Comparison of ENCODE assay signal across 9 cellular contexts in the genomic region with DNA sequence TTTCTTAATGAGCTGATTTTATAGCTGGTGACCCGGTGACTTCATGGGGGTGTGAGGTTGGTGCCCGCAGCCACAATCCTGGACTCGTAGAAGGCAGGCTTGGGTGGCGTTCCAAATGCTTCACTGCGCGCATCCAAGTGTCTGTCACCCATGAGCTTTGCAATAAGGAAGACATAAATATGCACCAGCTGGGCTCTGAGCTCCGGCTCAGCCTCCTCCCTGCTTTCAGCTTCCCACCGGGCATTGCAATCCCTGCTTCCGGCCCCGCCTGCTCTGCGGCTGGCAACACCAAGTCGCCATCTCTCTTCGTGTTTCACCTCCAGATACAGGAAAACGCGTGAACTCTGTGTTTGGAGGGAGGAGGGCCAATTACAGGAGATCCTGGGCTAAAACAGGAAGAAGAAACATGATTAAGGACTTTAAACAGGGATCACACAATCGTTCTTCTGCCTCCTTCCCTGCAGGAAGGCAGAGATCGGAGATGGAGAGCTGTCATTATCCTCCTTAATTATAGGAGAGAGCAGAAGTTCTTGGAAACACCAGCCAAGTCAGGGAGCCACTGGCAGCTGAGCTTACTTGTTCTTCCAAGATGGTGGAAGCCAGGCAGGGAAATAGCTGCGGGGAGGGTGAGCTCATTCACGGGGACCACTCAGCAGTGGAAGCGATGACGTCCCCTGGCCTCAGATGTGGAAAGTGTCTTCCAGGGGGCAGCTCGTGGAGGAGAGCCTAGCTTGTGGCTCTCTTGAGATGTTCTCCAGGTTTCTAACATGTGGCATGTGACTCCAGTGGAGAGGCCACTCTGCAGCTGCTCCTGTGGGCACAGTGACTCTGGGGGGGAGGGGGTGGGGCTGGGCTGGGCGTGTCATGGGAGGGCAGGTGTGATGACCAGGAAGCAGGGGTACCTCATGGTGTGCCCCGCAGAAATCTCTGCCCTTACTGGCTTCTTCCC.
DNase-seq lines count a peak whose midpoint lies in the region; ATAC-seq and TF ChIP-seq lines count a peak whose summit lies in the region.
"Had no signal": no experiment of that assay in that cellular context is flagged by ENCODE, and none has a peak within 500 bp of the region (broad histone marks: within the 10 kb centered on the region; RNA-seq: fewer than 3 reads in every experiment).

No MANE protein-coding gene starts in this region.

- H3K4me1 Mint-ChIP-seq in activated CD4-positive, alpha-beta memory T cell treated with anti-CD3 and anti-CD28 coated beads for 36 hours (ENCODE audit: low read depth), result peaks cover 18% of the 10 kb centered on the region

- peak overlapping the region; percentile 81 for H3K27ac ChIP-seq in left ventricle myocardium inferior (replicated peaks)

- no peak overlapping the region for H3K4me3 Mint-ChIP-seq in activated CD4-positive, alpha-beta memory T cell treated with anti-CD3 and anti-CD28 coated beads for 36 hours

- H3K36me3 ChIP-seq in left ventricle myocardium inferior (no peaks in the 10 kb centered on the region), HAP-1 (replicated peaks) (no peaks in the 10 kb centered on the region)

- H3K4me1 ChIP-seq in left ventricle myocardium inferior (peaks cover 20% of the 10 kb centered on the region), HAP-1 (peaks cover 16% of the 10 kb centered on the region)

- intact Hi-C loops in left ventricle myocardium inferior (cut with micrococcal nuclease), result no loop called here
- intact Hi-C loops in activated CD4-positive, alpha-beta memory T cell treated with anti-CD3 and anti-CD28 coated beads for 36 hours (cut with micrococcal nuclease), result no loop called here

- no peak overlapping the region for H3K27ac Mint-ChIP-seq in activated CD4-positive, alpha-beta memory T cell treated with anti-CD3 and anti-CD28 coated beads for 36 hours

- no peaks in the 10 kb centered on the region for H3K27me3 Mint-ChIP-seq in activated CD4-positive, alpha-beta memory T cell treated with anti-CD3 and anti-CD28 coated beads for 36 hours

- H3K9me3 ChIP-seq in left ventricle myocardium inferior (replicated peaks), result no peaks in the 10 kb centered on the region
- H3K9me3 ChIP-seq in HAP-1, result no peaks in the 10 kb centered on the region

- CTCF ChIA-PET in activated CD4-positive, alpha-beta memory T cell treated with anti-CD3 and anti-CD28 coated beads for 36 hours (lab: Charles Lee), result interaction anchor here (0.7 to 2.4 kb wide), 3 partner anchors 172 to 220 kb away, joined by 3 to 8 read pairs (median 3); no protein-coding TSS in a partner anchor

- no peaks in the 10 kb centered on the region for H3K36me3 Mint-ChIP-seq in activated CD4-positive, alpha-beta memory T cell treated with anti-CD3 and anti-CD28 coated beads for 36 hours

- in situ Hi-C loops in HAP-1 (cut with MboI; ENCODE audit: low sequenced_read_pairs), result no loop called here

- no peaks in the 10 kb centered on the region for H3K27me3 ChIP-seq in left ventricle myocardium inferior (ENCODE audit: low read depth)
- no peaks in the 10 kb centered on the region for H3K27me3 ChIP-seq in HAP-1 (ENCODE audit: low read depth)

- peak overlapping the region; percentile 44 for H3K4me3 ChIP-seq in left ventricle myocardium inferior
- H3K4me3 ChIP-seq in HAP-1, result no peak overlapping the region

- POLR2A ChIA-PET in activated CD4-positive, alpha-beta memory T cell treated with anti-CD3 and anti-CD28 coated beads for 36 hours (lab: Charles Lee), result interaction anchor here (0.6 kb wide), 1 partner anchor 11 kb away, joined by 3 read pairs; no protein-coding TSS in a partner anchor

- TF ChIP-seq CTCF in left ventricle myocardium inferior (IDR thresholded peaks at IDR 0.05; ENCODE audit: borderline replicate concordance), result no peak

- peak; percentile 65 for DNase-seq in Ammon's horn (ENCODE audit: low spot score)
- DNase-seq in NCI-H2227 (lab: John Stamatoyannopoulos, UW; ENCODE audit: unreplicated experiment), result peak; percentile 89
- no peak for DNase-seq in left ventricle myocardium inferior
- DNase-seq in NCI-H1048 (lab: John Stamatoyannopoulos, UW), result no peak
- no peak for DNase-seq in HAP-1 (ENCODE audit: low spot score in 2 of 2)
- DNase-seq in activated CD4-positive, alpha-beta memory T cell treated with anti-CD3 and anti-CD28 coated beads for 36 hours, result no peak
- DNase-seq: Karpas-422 had no signal

- H3K9me3 Mint-ChIP-seq in activated CD4-positive, alpha-beta memory T cell treated with anti-CD3 and anti-CD28 coated beads for 36 hours, result no peaks in the 10 kb centered on the region

- ATAC-seq in GM21576 (IDR thresholded peaks at IDR 0.05; ENCODE audit: unreplicated experiment) (peak; percentile 18), GM19455 (IDR thresholded peaks at IDR 0.05; ENCODE audit: unreplicated experiment) (no peak)

Comparison
In these comparisons a context has a peak if more than half of its experiments do, and no peak if none do; other contexts are left out.
1. DNase-seq: peak in Ammon's horn (single experiment) and NCI-H2227 (single experiment); none in left ventricle myocardium inferior (single experiment), NCI-H1048 (single experiment), HAP-1 (0 of 2) and activated CD4-positive, alpha-beta memory T cell treated with anti-CD3 and anti-CD28 coated beads for 36 hours (single experiment).